11 cellular contexts compared by ENCODE assay signal in genomic region chr10:101939273-101939635, GRCh38.
A peak's percentile ranks its signal among the peaks of the same experiment; 100 is the strongest.
DNase-seq lines count a peak whose midpoint lies in the region; ATAC-seq and TF ChIP-seq lines count a peak whose summit lies in the region.
"Had no signal": no experiment of that assay in that cellular context is flagged by ENCODE, and none has a peak within 500 bp of the region (broad histone marks: within the 10 kb centered on the region; RNA-seq: fewer than 3 reads in every experiment).

No MANE protein-coding gene starts in this region.

- no TSS peak for BruUV-seq in Calu3 (replicated peaks; lab: Mats Ljungman, UMichigan)

- peak overlapping the region; percentile 8 for H3K4me3 Mint-ChIP-seq in Calu3 (ENCODE audit: low read depth, unreplicated experiment)
- H3K4me3 Mint-ChIP-seq: activated naive CD8-positive, alpha-beta T cell had no signal

- peaks cover 36% of the 10 kb centered on the region for H3K4me1 Mint-ChIP-seq in Calu3 (ENCODE audit: low read depth, unreplicated experiment)

- H2AFZ ChIP-seq in osteoblast (ENCODE audit: low read length): no peak overlapping the region

- no peaks in the 10 kb centered on the region for H4K20me1 ChIP-seq in osteoblast (ENCODE audit: insufficient read depth, low read length)

- H3K36me3 Mint-ChIP-seq in Calu3 (ENCODE audit: insufficient read depth, unreplicated experiment): no peaks in the 10 kb centered on the region

- no peaks in the 10 kb centered on the region for H3K27me3 Mint-ChIP-seq in Calu3 (ENCODE audit: unreplicated experiment)
- H3K27me3 Mint-ChIP-seq: activated naive CD8-positive, alpha-beta T cell had no signal

- CTCF ChIA-PET in Calu3 (lab: Charles Lee): interaction anchor here (1.1 kb wide), 1 partner anchor 56 kb away, joined by 3 read pairs; no protein-coding TSS in a partner anchor

- H3K27ac ChIP-seq in osteoblast (ENCODE audit: low read depth, low read length): peak overlapping the region; percentile 87

- H3K27me3 ChIP-seq in osteoblast (ENCODE audit: insufficient read depth, low read length): no peaks in the 10 kb centered on the region

- peaks cover 45% of the 10 kb centered on the region for H3K4me1 ChIP-seq in osteoblast (ENCODE audit: insufficient read depth, low read length)

- H3K4me2 ChIP-seq in osteoblast (ENCODE audit: insufficient read depth, low read length): peak overlapping the region; percentile 56

- H3K79me2 ChIP-seq in osteoblast (ENCODE audit: insufficient read depth, low read length): peaks cover 2% of the 10 kb centered on the region

- no peaks in the 10 kb centered on the region for H3K9me3 Mint-ChIP-seq in Calu3 (ENCODE audit: low read depth, unreplicated experiment)

- TF ChIP-seq CTCF in Calu3 (IDR thresholded peaks at IDR 0.05; ENCODE audit: unreplicated experiment): no peak
- TF ChIP-seq CTCF in epithelial cell of proximal tubule (conservative IDR thresholded peaks at IDR 0.05; ENCODE audit: low read depth, low read length): no peak
- TF ChIP-seq CTCF in osteoblast (IDR thresholded peaks at IDR 0.05; ENCODE audit: extremely low read depth, low read depth, low read length): no peak

- peak overlapping the region; percentile 82 for H3K27ac Mint-ChIP-seq in Calu3 (ENCODE audit: unreplicated experiment)
- H3K27ac Mint-ChIP-seq: activated naive CD8-positive, alpha-beta T cell had no signal

- DNase-seq in Calu3 (no peak), NOMO-1 treated with dmso at 0.1 percent for 144 hours (lab: John Stamatoyannopoulos, UW; ENCODE audit: unreplicated experiment) (peak; percentile 46), epithelial cell of proximal tubule (ENCODE audit: low read depth) (peak; percentile 57), osteoblast (ENCODE audit: insufficient read length, low spot score, missing footprints) (no peak), globus pallidus (ENCODE audit: low spot score) (no peak), left lobe of liver (ENCODE audit: low spot score) (no peak)
- DNase-seq: GOT3 had no signal

- H3K36me3 ChIP-seq in osteoblast (ENCODE audit: insufficient read depth, low read length): no peaks in the 10 kb centered on the region

- no peaks in the 10 kb centered on the region for H3K9me3 ChIP-seq in osteoblast (ENCODE audit: low read depth, low read length)

- H3K4me3 ChIP-seq in epithelial cell of proximal tubule (ENCODE audit: low read depth, low read length) (no peak overlapping the region), osteoblast (ENCODE audit: insufficient read depth, low read length) (no peak overlapping the region)

- ATAC-seq in HG03378 (IDR thresholded peaks at IDR 0.05; ENCODE audit: unreplicated experiment) (no peak), GM21825 (IDR thresholded peaks at IDR 0.05; ENCODE audit: unreplicated experiment) (no peak), left lobe of liver (no peak)
- ATAC-seq: HepG2 had no signal

- intact Hi-C loops in Calu3 (cut with micrococcal nuclease; ENCODE audit: unreplicated experiment): loop anchor here (10.0 kb wide), 1 partner anchor 56 kb away; no protein-coding TSS in a partner anchor

Comparison
In these comparisons a context has a peak if more than half of its experiments do, and no peak if none do; other contexts are left out.
1. DNase-seq: peak in NOMO-1 treated with dmso at 0.1 percent for 144 hours (single experiment) and epithelial cell of proximal tubule (single experiment); none in Calu3 (single experiment), osteoblast (single experiment), globus pallidus (single experiment) and left lobe of liver (single experiment).